In the genomic region with DNA sequence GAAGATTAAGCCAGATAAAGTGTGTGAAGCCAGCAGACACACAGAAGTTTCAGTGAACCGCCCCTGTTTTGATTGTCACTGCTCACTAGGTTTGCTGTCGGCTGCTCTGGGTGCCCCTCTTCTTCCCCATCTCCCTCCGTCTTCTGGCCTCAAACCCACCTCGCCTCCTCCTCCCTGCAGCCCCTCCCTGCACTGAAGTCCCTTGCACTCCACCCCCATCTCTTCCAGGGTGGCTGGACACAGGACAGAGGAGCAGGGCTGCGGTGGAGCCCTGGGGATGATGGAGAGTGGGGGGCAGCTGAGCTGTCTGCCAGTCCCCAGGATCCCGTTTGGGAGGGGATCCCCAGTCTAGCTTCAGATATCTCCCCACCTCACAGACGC, we compare ENCODE assay signal across 16 cellular contexts. TPM values are rescaled to one million over a fixed set of nuclear protein-coding genes. Genes with fewer than 3 reads are reported as not detected.
"Had no signal": no experiment of that assay in that cellular context is flagged by ENCODE, and none has a peak within 500 bp of the region (broad histone marks: within the 10 kb centered on the region; RNA-seq: fewer than 3 reads in every experiment).

No MANE protein-coding gene starts in this region.

- H3K4me1 Mint-ChIP-seq: activated T-helper 17 cell treated with anti-CD3 and anti-CD28 coated beads, Interleukin-2, amount 50 U/mL, for 72 hours had no signal

- H3K27ac Mint-ChIP-seq: activated T-helper 17 cell treated with anti-CD3 and anti-CD28 coated beads, Interleukin-2, amount 50 U/mL, for 72 hours; mesothelial cell of epicardium; stimulated activated memory B cell treated with anti-CD40 and anti-IgM and Interleukin-4, amounts not matched to agents 10 μg/mL and 1 μg/mL and 100 μg/mL, for 72 hours had no signal

- H3K9me3 Mint-ChIP-seq: activated T-helper 17 cell treated with anti-CD3 and anti-CD28 coated beads, Interleukin-2, amount 50 U/mL, for 72 hours; mesothelial cell of epicardium; neural crest cell; stimulated activated memory B cell treated with anti-CD40 and anti-IgM and Interleukin-4, amounts not matched to agents 10 μg/mL and 1 μg/mL and 100 μg/mL, for 72 hours had no signal

- H3K4me3 ChIP-seq: lung, pancreas, uterus had no signal

- H3K4me3 Mint-ChIP-seq: neural crest cell; stimulated activated memory B cell treated with anti-CD40 and anti-IgM and Interleukin-4, amounts not matched to agents 10 μg/mL and 1 μg/mL and 100 μg/mL, for 72 hours had no signal

- ATAC-seq: activated T-helper 17 cell treated with anti-CD3 and anti-CD28 coated beads, Interleukin-2, amount 50 U/mL, for 72 hours; left cardiac atrium; stimulated activated memory B cell treated with anti-CD40 and anti-IgM and Interleukin-4, amounts not matched to agents 10 μg/mL and 1 μg/mL and 100 μg/mL, for 72 hours had no signal

- DNase-seq: activated CD4-positive, alpha-beta T cell treated with anti-CD3 and anti-CD28 coated beads for 1 hour; activated CD4-positive, alpha-beta T cell treated with anti-CD3 and anti-CD28 coated beads, Interleukin-2, amount 50 U/mL, for 48 hours; activated naive CD4-positive, alpha-beta T cell treated with Interleukin-2 at 50 U/mL for 16 hours; cortex of kidney; effector CD8-positive, alpha-beta T cell; foreskin melanocyte; left cardiac atrium; stimulated activated CD4-positive, alpha-beta T cell treated with anti-CD3 and anti-CD28 coated beads, Interleukin-2, amount 100 ng/mL, for 48 hours; uterus had no signal

- H3K36me3 ChIP-seq: pancreas, uterus had no signal

- H3K4me1 ChIP-seq: pancreas, uterus had no signal

- H3K9me3 ChIP-seq: pancreas, uterus had no signal

- H3K36me3 Mint-ChIP-seq: mesothelial cell of epicardium; stimulated activated memory B cell treated with anti-CD40 and anti-IgM and Interleukin-4, amounts not matched to agents 10 μg/mL and 1 μg/mL and 100 μg/mL, for 72 hours had no signal

- H3K27ac ChIP-seq: pancreas, uterus had no signal

RNA-seq across cellular contexts. Expression of a gene that starts 53.5 kb away (rescaled TPM):
- total RNA-seq: mesothelial cell of epicardium, neural crest cell had no signal
- polyA plus RNA-seq: fibroblast of lung had no signal
